ENCODE assay signal across 14 cellular contexts in the genomic region with DNA sequence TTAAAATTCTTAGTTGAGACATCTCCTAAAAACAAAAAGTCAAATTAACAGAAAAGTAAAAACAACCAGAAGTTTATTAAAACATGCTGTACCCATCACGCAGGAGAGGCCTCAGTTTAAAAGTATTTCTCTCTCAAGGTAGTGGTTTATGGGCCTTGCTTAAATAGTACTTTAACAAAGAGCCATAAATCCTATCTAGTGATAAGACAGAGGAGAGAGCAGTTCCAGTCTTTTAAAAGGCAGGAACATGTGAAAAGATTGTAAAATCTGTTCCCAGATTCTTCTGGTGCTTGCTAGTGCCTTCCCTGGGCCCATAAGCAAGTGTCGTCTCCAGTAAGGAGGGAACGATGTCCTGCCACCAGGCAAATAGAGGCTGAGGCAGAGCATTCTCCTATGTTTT.
"Had no signal": no experiment of that assay in that cellular context is flagged by ENCODE, and none has a peak within 500 bp of the region (broad histone marks: within the 10 kb centered on the region; RNA-seq: fewer than 3 reads in every experiment).

No MANE protein-coding gene starts in this region.

- H3K9me3 ChIP-seq: suprapubic skin had no signal

- H3K27ac Mint-ChIP-seq: activated naive CD8-positive, alpha-beta T cell treated with anti-CD3 and anti-CD28 coated beads for 36 hours; memory B cell; nephron progenitor cell; T-helper 1 cell treated with Interleukin-12 subunit alpha and Interleukin-12 subunit beta and Interleukin-4 antibody, amounts not matched to agents 30 μg/mL and 1 μg/mL, for 36 hours had no signal

- H3K36me3 ChIP-seq: suprapubic skin had no signal

- H3K27me3 Mint-ChIP-seq: activated naive CD8-positive, alpha-beta T cell treated with anti-CD3 and anti-CD28 coated beads for 36 hours; memory B cell had no signal

- DNase-seq: activated CD4-positive, CD25-positive, alpha-beta regulatory T cell; activated gamma-delta T cell treated with Interleukin-2 at 50 U/mL for 16 hours; activated naive CD8-positive, alpha-beta T cell treated with anti-CD3 and anti-CD28 coated beads for 36 hours; activated T-cell treated with anti-CD3 and anti-CD28 coated beads, Interleukin-2, amount 50 U/mL, for 48 hours; central memory CD4-positive, alpha-beta T cell; erythroblast; nephron progenitor cell; stimulated activated CD4-positive, alpha-beta T cell treated with anti-CD3 and anti-CD28 coated beads, Interleukin-4, amount 100 ng/mL, for 1 hour; stimulated activated CD8-positive, alpha-beta memory T cell treated with anti-CD3 and anti-CD28 coated beads, Interleukin-4, amount 100 ng/mL, for 48 hours; stimulated activated naive CD8-positive, alpha-beta T cell treated with anti-CD3 and anti-CD28 coated beads, Interleukin-15, Interleukin-2, amounts not matched to agents 100 U/mL and 50 U/mL, for 24 hours had no signal

- H3K4me1 ChIP-seq: suprapubic skin had no signal

- H3K27ac ChIP-seq: suprapubic skin had no signal

- H3K27me3 ChIP-seq: suprapubic skin had no signal

- H3K4me3 Mint-ChIP-seq: activated naive CD8-positive, alpha-beta T cell treated with anti-CD3 and anti-CD28 coated beads for 36 hours; memory B cell; nephron progenitor cell; T-helper 1 cell treated with Interleukin-12 subunit alpha and Interleukin-12 subunit beta and Interleukin-4 antibody, amounts not matched to agents 30 μg/mL and 1 μg/mL, for 36 hours had no signal

- H3K4me1 Mint-ChIP-seq: activated naive CD8-positive, alpha-beta T cell treated with anti-CD3 and anti-CD28 coated beads for 36 hours; memory B cell; nephron progenitor cell had no signal

- ATAC-seq: left lobe of liver; stimulated activated naive CD8-positive, alpha-beta T cell treated with anti-CD3 and anti-CD28 coated beads, Interleukin-15, Interleukin-2, amounts not matched to agents 100 U/mL and 50 U/mL, for 24 hours had no signal

- H3K36me3 Mint-ChIP-seq: activated naive CD8-positive, alpha-beta T cell treated with anti-CD3 and anti-CD28 coated beads for 36 hours; memory B cell had no signal

- H3K4me3 ChIP-seq: suprapubic skin had no signal
